20 cellular contexts compared by ENCODE assay signal in genomic region chr19:28481674-28482073, GRCh38.
DNase-seq lines count a peak whose midpoint lies in the region; ATAC-seq, FAIRE-seq and TF ChIP-seq lines count a peak whose summit lies in the region.
"Had no signal": no experiment of that assay in that cellular context is flagged by ENCODE, and none has a peak within 500 bp of the region (broad histone marks: within the 10 kb centered on the region; RNA-seq: fewer than 3 reads in every experiment).

No MANE protein-coding gene starts in this region.

- CTCF ChIA-PET in HepG2 (lab: Yijun Ruan, JAX; ENCODE audit: low intra/inter-chr PET ratio, low total read pairs) = no interaction called here

- BruUV-seq in HepG2 (replicated peaks; lab: Mats Ljungman, UMichigan) = no TSS peak

- H3K27ac ChIP-seq in liver (ENCODE audit: low read depth in 1 of 2, low read length in 2 of 2) (peak overlapping the region; percentile 71 to 82), HepG2 (ENCODE audit: extremely low read length, insufficient read depth, low read length) (no peak overlapping the region), neutrophil (peak overlapping the region; percentile 33)
- H3K27ac ChIP-seq: GM23248 had no signal

- intact Hi-C loops in HepG2 (cut with micrococcal nuclease; ENCODE audit: unreplicated experiment) = no loop called here
- intact Hi-C loops in dendritic cell treated with granulocyte-macrophage colony-stimulating factor and Interleukin-4, amounts not matched to agents 40 ng/mL and 50 ng/mL, for 4 days (cut with micrococcal nuclease) = no loop called here

- H3K4me3 Mint-ChIP-seq in dendritic cell treated with granulocyte-macrophage colony-stimulating factor and Interleukin-4, amounts not matched to agents 40 ng/mL and 50 ng/mL, for 4 days = no peak overlapping the region
- no peak overlapping the region for H3K4me3 Mint-ChIP-seq in type B pancreatic cell

- no peaks in the 10 kb centered on the region for H3K27me3 ChIP-seq in liver (ENCODE audit: control insufficient read depth in 4 of 4, insufficient read depth in 4 of 4, low read length in 3 of 4)
- no peaks in the 10 kb centered on the region for H3K27me3 ChIP-seq in HepG2 (ENCODE audit: control insufficient read depth in 1 of 2, insufficient read depth in 2 of 2, low read length in 2 of 2)
- no peaks in the 10 kb centered on the region for H3K27me3 ChIP-seq in neutrophil
- H3K27me3 ChIP-seq: BE2C had no signal

- no peaks in the 10 kb centered on the region for H3K36me3 Mint-ChIP-seq in dendritic cell treated with granulocyte-macrophage colony-stimulating factor and Interleukin-4, amounts not matched to agents 40 ng/mL and 50 ng/mL, for 4 days (ENCODE audit: low read depth)
- H3K36me3 Mint-ChIP-seq in type B pancreatic cell = peaks cover 3% of the 10 kb centered on the region

- peaks cover 8% of the 10 kb centered on the region for H3K27me3 Mint-ChIP-seq in dendritic cell treated with granulocyte-macrophage colony-stimulating factor and Interleukin-4, amounts not matched to agents 40 ng/mL and 50 ng/mL, for 4 days
- H3K27me3 Mint-ChIP-seq in type B pancreatic cell = peaks cover 3% of the 10 kb centered on the region

- no peak for FAIRE-seq in HepG2 (lab: Jason Lieb, UNC)
- FAIRE-seq: GM12878 had no signal

- no peaks in the 10 kb centered on the region for H3K9me3 ChIP-seq in liver (ENCODE audit: control insufficient read depth in 4 of 4, low read length in 3 of 4)
- H3K9me3 ChIP-seq in HepG2 (ENCODE audit: low read length) = peaks cover 80% of the 10 kb centered on the region
- no peaks in the 10 kb centered on the region for H3K9me3 ChIP-seq in neutrophil
- H3K9me3 ChIP-seq: BE2C had no signal

- no peaks in the 10 kb centered on the region for H3K79me2 ChIP-seq in HepG2 (ENCODE audit: insufficient read depth, low read length)

- H3K4me1 ChIP-seq in liver (ENCODE audit: control insufficient read depth in 4 of 4, insufficient read depth in 4 of 4, low read length in 3 of 4) = peaks cover 2 to 8% (median 6%) of the 10 kb centered on the region in 4 donors
- no peaks in the 10 kb centered on the region for H3K4me1 ChIP-seq in HepG2 (ENCODE audit: insufficient read depth, low read length)
- peaks cover 7 to 13% of the 10 kb centered on the region in 2 experiments for H3K4me1 ChIP-seq in neutrophil (ENCODE audit: control insufficient read depth in 1 of 2, insufficient read depth in 1 of 2, low read depth in 1 of 2, low read length in 1 of 2)
- H3K4me1 ChIP-seq: BE2C had no signal

- H3K9ac ChIP-seq in liver (ENCODE audit: low read depth in 1 of 2, low read length in 2 of 2) = no peak overlapping the region
- no peak overlapping the region for H3K9ac ChIP-seq in HepG2 (ENCODE audit: insufficient read depth, low read depth, low read length)
- H3K9ac ChIP-seq: GM23248 had no signal

- no peak for ATAC-seq in HepG2
- no peak for ATAC-seq in HG03565 (IDR thresholded peaks at IDR 0.05; ENCODE audit: unreplicated experiment)
- ATAC-seq: GM12878 had no signal

- WGBS in liver = 97% methylated on average over 1 of the region's 1 CpG
- 10% methylated on average over 1 of the region's 1 CpG for WGBS in HepG2 (ENCODE audit: low lambda C conversion rate)

- no peak for TF ChIP-seq EP300 in HepG2 (IDR thresholded peaks at IDR 0.05; ENCODE audit: low read depth in 2 of 2, low read length in 2 of 2)
- no peak for TF ChIP-seq EP300 in HepG2 (CRISPR knock-in tag; IDR thresholded peaks at IDR 0.05; ENCODE audit: borderline replicate concordance)

- no peak for DNase-seq in HepG2 (ENCODE audit: low spot score)
- DNase-seq in type B pancreatic cell (ENCODE audit: extremely low spot score, unreplicated experiment) = no peak
- DNase-seq in NCI-H345 treated with DMSO at 0.1 percent for 48 hours (lab: John Stamatoyannopoulos, UW; ENCODE audit: unreplicated experiment) = no peak
- no peak for DNase-seq in epidermal melanocyte (ENCODE audit: insufficient read length, low spot score)
- DNase-seq: 8988T, BE2C, DMS79 treated with DMSO at 0.1 percent for 48 hours, GM23248, Karpas-422, NCI-H1105, NCI-H1694, NCI-H2107, NCI-H2227 treated with DMSO at 0.1 percent for 48 hours, NCI-H524 treated with DMSO at 0.1 percent for 48 hours, SHP77 had no signal

- H3K4me3 ChIP-seq in liver (ENCODE audit: low read depth in 1 of 3, low read length in 3 of 3) (no peak overlapping the region), HepG2 (replicated peaks in 1 of 3; ENCODE audit: insufficient read depth in 1 of 3, low read depth in 2 of 3, low read length in 3 of 3) (no peak overlapping the region), neutrophil (ENCODE audit: low read depth in 1 of 2, low read length in 1 of 2) (no peak overlapping the region)
- H3K4me3 ChIP-seq: GM12878, GM23248 had no signal

- TF ChIP-seq CTCF in liver (IDR thresholded peaks at IDR 0.05; ENCODE audit: low read depth, low read length, missing input control) (no peak), HepG2 (CRISPR knock-in tag; IDR thresholded peaks at IDR 0.05) (no peak), neutrophil (IDR thresholded peaks at IDR 0.05) (no peak), type B pancreatic cell (conservative IDR thresholded peaks at IDR 0.05) (no peak)

- no peaks in the 10 kb centered on the region for H3K36me3 ChIP-seq in liver (ENCODE audit: control insufficient read depth in 4 of 4, insufficient read depth in 3 of 4, low read depth in 1 of 4, low read length in 3 of 4)
- no peaks in the 10 kb centered on the region for H3K36me3 ChIP-seq in HepG2 (replicated peaks in 1 of 2; ENCODE audit: control insufficient read depth in 1 of 2, insufficient read depth in 2 of 2, low read length in 2 of 2)
- H3K36me3 ChIP-seq in neutrophil = no peaks in the 10 kb centered on the region
- H3K36me3 ChIP-seq: BE2C had no signal

- no peak for TF ChIP-seq POLR2A in HepG2 (IDR thresholded peaks at IDR 0.05; ENCODE audit: insufficient read depth in 1 of 2, low read depth in 2 of 2, low read length in 2 of 2)

- peaks cover 72% of the 10 kb centered on the region for H3K4me1 Mint-ChIP-seq in dendritic cell treated with granulocyte-macrophage colony-stimulating factor and Interleukin-4, amounts not matched to agents 40 ng/mL and 50 ng/mL, for 4 days (ENCODE audit: low read depth)
- peaks cover 4% of the 10 kb centered on the region for H3K4me1 Mint-ChIP-seq in type B pancreatic cell (ENCODE audit: unreplicated experiment)

- no peak for TF ChIP-seq RAD21 in liver (IDR thresholded peaks at IDR 0.05)
- TF ChIP-seq RAD21 in HepG2 (CRISPR knock-in tag; IDR thresholded peaks at IDR 0.05) = no peak

- in situ Hi-C loops in HepG2 (cut with HindIII; ENCODE audit: extremely low pct_ligation_motif_present, low pct_unique_long_range_greater_than_20kb) = no loop called here

- no peak overlapping the region for H2AFZ ChIP-seq in HepG2 (ENCODE audit: low read length)
- H2AFZ ChIP-seq: GM23248 had no signal

- no peak overlapping the region for H3K4me2 ChIP-seq in HepG2 (ENCODE audit: low read depth, low read length)

- POLR2A ChIA-PET in HepG2 (lab: Yijun Ruan, JAX) = no interaction called here

- H3K27ac Mint-ChIP-seq in dendritic cell treated with granulocyte-macrophage colony-stimulating factor and Interleukin-4, amounts not matched to agents 40 ng/mL and 50 ng/mL, for 4 days = peak overlapping the region; percentile 88
- peak overlapping the region; percentile 87 for H3K27ac Mint-ChIP-seq in type B pancreatic cell

- H3K9me3 Mint-ChIP-seq in dendritic cell treated with granulocyte-macrophage colony-stimulating factor and Interleukin-4, amounts not matched to agents 40 ng/mL and 50 ng/mL, for 4 days = no peaks in the 10 kb centered on the region
- H3K9me3 Mint-ChIP-seq in type B pancreatic cell = no peaks in the 10 kb centered on the region

- no peaks in the 10 kb centered on the region for H4K20me1 ChIP-seq in HepG2 (ENCODE audit: insufficient read depth, low read length)

TF ChIP-seq in liver, 16 proteins besides CTCF, POLR2A, EP300 and RAD21 (continues in another document):
- TF ChIP-seq MAX (IDR thresholded peaks at IDR 0.05) = no peak
- no peak for TF ChIP-seq NR2F2 (IDR thresholded peaks at IDR 0.05)
- TF ChIP-seq HNF4A (conservative IDR thresholded peaks at IDR 0.05) = no peak
- no peak for TF ChIP-seq GABPA (IDR thresholded peaks at IDR 0.05 in 1 of 2, conservative IDR thresholded peaks at IDR 0.05 in 1 of 2)
- no peak for TF ChIP-seq JUND (IDR thresholded peaks at IDR 0.05)

TF ChIP-seq in HepG2, 621 proteins besides CTCF, POLR2A, EP300 and RAD21:
- TF ChIP-seq RFX3 (CRISPR knock-in tag; IDR thresholded peaks at IDR 0.05) = no peak
- TF ChIP-seq NR2F2 (IDR thresholded peaks at IDR 0.05; ENCODE audit: borderline replicate concordance, low read depth) = no peak
- no peak for TF ChIP-seq ZNF3 (CRISPR knock-in tag; IDR thresholded peaks at IDR 0.05)
- TF ChIP-seq ZNF710 (CRISPR knock-in tag; IDR thresholded peaks at IDR 0.05; ENCODE audit: borderline replicate concordance) = no peak
- no peak for TF ChIP-seq ZNF253 (CRISPR knock-in tag; IDR thresholded peaks at IDR 0.05; ENCODE audit: borderline replicate concordance)
- TF ChIP-seq NFE2L1 (CRISPR knock-in tag; IDR thresholded peaks at IDR 0.05; ENCODE audit: borderline replicate concordance) = no peak
